In the genomic region with DNA sequence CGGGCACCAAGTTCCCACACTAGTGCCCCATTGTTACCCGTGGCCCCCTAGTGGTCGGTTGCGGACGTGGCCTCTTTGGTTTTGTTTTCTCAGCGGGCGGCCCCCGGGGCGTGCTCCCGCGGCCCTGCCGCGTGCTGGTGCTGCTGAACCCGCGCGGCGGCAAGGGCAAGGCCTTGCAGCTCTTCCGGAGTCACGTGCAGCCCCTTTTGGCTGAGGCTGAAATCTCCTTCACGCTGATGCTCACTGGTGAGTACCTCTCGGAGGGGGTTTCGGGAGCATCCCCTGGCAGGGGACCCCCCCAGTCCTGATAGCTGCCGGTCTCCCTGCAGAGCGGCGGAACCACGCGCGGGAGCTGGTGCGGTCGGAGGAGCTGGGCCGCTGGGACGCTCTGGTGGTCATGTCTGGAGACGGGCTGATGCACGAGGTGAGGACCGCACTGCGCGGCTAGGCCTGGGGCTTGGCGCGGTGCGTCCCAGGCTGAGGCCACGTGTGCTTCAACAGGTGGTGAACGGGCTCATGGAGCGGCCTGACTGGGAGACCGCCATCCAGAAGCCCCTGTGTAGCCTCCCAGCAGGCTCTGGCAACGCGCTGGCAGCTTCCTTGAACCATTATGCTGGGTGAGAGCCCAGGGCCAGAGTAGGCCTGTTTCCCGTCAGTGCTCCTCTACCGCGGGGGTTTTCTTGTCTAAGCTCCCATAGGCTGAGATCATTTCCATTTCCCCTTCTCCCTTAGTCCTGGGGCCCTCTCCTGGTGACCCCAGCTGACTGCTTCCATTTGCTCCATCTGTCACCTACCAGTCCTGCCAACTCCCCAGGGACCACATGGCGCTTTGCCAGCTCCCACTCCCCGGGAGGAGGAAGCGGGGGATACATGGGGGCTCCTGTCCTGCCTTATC, we compare ENCODE assay signal across 1 cellular context.
A peak's percentile ranks its signal among the peaks of the same experiment; 100 is the strongest.
TF ChIP-seq lines count a peak whose summit lies in the region.

No MANE protein-coding gene starts in this region.

TF ChIP-seq in HepG2, 621 proteins besides CTCF, POLR2A, EP300 and RAD21 (continued from another document and continues in another):
- TF ChIP-seq, protein P1, sequence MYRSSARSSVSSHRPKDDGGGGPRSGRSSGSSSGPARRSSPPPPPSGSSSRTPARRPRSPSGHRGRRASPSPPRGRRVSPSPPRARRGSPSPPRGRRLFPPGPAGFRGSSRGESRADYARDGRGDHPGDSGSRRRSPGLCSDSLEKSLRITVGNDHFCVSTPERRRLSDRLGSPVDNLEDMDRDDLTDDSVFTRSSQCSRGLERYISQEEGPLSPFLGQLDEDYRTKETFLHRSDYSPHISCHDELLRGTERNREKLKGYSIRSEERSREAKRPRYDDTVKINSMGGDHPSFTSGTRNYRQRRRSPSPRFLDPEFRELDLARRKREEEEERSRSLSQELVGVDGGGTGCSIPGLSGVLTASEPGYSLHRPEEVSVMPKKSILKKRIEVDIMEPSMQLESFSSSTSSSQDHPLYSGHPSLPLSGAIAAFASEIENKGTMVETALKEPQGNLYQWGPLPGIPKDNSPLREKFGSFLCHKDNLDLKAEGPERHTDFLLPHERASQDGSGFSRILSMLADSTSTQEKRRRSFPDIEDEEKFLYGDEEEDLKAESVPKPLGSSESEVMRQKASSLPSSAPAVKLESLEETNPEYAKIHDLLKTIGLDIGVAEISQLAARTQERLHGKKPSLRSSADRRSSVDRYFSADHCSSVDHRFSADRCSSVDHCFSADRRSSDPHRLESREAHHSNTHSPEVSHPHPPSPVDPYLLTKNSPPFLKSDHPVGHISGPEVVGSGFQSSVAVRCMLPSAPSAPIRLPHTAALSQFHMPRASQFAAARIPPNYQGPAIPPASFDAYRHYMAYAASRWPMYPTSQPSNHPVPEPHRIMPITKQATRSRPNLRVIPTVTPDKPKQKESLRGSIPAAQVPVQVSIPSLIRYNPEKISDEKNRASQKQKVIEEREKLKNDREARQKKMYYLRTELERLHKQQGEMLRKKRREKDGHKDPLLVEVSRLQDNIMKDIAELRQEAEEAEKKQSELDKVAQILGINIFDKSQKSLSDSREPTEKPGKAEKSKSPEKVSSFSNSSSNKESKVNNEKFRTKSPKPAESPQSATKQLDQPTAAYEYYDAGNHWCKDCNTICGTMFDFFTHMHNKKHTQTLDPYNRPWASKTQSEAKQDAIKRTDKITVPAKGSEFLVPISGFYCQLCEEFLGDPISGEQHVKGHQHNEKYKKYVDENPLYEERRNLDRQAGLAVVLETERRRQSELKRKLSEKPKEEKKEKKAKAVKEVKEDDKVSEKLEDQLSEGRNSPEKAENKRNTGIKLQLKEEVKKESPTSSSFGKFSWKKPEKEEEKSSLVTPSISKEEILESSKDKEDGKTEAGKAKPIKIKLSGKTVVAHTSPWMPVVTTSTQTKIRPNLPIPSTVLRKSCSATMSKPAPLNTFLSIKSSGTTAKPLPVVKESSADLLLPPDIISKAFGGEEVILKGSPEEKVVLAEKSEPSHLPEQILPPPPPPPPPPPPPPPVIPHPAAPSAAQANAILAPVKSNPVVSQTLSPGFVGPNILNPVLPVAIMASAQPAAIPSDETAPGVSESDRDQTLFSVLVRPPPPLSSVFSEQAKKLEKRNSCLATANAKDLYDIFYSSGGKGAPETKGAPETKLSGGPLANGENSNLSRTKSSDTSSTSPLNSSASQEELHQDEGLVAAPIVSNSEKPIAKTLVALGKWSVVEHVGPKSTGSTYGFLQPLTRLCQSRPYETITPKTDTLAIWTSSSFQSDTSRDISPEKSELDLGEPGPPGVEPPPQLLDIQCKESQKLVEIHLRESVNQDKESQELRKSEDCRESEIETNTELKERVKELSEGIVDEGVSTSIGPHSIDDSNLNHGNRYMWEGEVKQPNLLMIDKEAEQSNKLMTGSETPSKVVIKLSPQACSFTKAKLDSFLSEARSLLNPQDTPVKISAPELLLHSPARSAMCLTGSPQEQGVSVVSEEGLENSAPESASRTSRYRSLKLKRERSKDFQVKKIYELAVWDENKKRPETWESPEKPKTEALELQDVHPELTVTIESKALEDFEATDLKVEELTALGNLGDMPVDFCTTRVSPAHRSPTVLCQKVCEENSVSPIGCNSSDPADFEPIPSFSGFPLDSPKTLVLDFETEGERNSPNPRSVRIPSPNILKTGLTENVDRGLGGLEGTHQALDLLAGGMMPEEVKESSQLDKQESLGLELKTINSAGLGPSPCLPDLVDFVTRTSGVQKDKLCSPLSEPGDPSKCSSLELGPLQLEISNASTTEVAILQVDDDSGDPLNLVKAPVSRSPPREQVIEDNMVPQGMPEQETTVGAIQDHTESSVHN (CRISPR knock-in tag; IDR thresholded peaks at IDR 0.05) = peak; percentile 100
- TF ChIP-seq, protein P2, sequence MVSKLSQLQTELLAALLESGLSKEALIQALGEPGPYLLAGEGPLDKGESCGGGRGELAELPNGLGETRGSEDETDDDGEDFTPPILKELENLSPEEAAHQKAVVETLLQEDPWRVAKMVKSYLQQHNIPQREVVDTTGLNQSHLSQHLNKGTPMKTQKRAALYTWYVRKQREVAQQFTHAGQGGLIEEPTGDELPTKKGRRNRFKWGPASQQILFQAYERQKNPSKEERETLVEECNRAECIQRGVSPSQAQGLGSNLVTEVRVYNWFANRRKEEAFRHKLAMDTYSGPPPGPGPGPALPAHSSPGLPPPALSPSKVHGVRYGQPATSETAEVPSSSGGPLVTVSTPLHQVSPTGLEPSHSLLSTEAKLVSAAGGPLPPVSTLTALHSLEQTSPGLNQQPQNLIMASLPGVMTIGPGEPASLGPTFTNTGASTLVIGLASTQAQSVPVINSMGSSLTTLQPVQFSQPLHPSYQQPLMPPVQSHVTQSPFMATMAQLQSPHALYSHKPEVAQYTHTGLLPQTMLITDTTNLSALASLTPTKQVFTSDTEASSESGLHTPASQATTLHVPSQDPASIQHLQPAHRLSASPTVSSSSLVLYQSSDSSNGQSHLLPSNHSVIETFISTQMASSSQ (IDR thresholded peaks at IDR 0.05; ENCODE audit: low read depth) = no peak
- TF ChIP-seq, protein P2 (CRISPR knock-in tag; IDR thresholded peaks at IDR 0.05; ENCODE audit: borderline replicate concordance) = peak; percentile 72
- no peak for TF ChIP-seq ZNF34 (CRISPR knock-in tag; IDR thresholded peaks at IDR 0.05; ENCODE audit: borderline replicate concordance)
- TF ChIP-seq, protein P3, sequence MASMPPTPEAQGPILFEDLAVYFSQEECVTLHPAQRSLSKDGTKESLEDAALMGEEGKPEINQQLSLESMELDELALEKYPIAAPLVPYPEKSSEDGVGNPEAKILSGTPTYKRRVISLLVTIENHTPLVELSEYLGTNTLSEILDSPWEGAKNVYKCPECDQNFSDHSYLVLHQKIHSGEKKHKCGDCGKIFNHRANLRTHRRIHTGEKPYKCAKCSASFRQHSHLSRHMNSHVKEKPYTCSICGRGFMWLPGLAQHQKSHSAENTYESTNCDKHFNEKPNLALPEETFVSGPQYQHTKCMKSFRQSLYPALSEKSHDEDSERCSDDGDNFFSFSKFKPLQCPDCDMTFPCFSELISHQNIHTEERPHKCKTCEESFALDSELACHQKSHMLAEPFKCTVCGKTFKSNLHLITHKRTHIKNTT (CRISPR knock-in tag; IDR thresholded peaks at IDR 0.05) = no peak
- TF ChIP-seq TBX2 (CRISPR knock-in tag; IDR thresholded peaks at IDR 0.05; ENCODE audit: borderline replicate concordance) = peak; percentile 93
- TF ChIP-seq FOXA1 (IDR thresholded peaks at IDR 0.05) = no peak
- peak; percentile 41 for TF ChIP-seq FOXA1 (CRISPR knock-in tag; IDR thresholded peaks at IDR 0.05)
- TF ChIP-seq HES4 (CRISPR knock-in tag; IDR thresholded peaks at IDR 0.05; ENCODE audit: borderline replicate concordance) = peak; percentile 98
- peak; percentile 51; the same call in 1 of the 2 replicates for TF ChIP-seq ZNF235 (CRISPR knock-in tag; IDR thresholded peaks at IDR 0.05; ENCODE audit: borderline replicate concordance)
- TF ChIP-seq, protein P4, sequence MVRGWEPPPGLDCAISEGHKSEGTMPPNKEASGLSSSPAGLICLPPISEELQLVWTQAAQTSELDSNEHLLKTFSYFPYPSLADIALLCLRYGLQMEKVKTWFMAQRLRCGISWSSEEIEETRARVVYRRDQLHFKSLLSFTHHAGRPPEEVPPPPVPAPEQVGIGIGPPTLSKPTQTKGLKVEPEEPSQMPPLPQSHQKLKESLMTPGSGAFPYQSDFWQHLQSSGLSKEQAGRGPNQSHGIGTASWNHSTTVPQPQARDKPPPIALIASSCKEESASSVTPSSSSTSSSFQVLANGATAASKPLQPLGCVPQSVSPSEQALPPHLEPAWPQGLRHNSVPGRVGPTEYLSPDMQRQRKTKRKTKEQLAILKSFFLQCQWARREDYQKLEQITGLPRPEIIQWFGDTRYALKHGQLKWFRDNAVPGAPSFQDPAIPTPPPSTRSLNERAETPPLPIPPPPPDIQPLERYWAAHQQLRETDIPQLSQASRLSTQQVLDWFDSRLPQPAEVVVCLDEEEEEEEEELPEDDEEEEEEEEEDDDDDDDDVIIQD (CRISPR knock-in tag; IDR thresholded peaks at IDR 0.05; ENCODE audit: low read depth) = peak; percentile 64; the same call in 1 of the 2 replicates
- TF ChIP-seq, protein P5, sequence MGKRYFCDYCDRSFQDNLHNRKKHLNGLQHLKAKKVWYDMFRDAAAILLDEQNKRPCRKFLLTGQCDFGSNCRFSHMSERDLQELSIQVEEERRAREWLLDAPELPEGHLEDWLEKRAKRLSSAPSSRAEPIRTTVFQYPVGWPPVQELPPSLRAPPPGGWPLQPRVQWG (CRISPR knock-in tag; IDR thresholded peaks at IDR 0.05; ENCODE audit: borderline replicate concordance, low read depth) = 0 out of 2 replicates have a peak, but pooled peaks have one; percentile 56
- no peak for TF ChIP-seq ATM (IDR thresholded peaks at IDR 0.05; ENCODE audit: borderline replicate concordance)
- TF ChIP-seq XBP1 (CRISPR knock-in tag; IDR thresholded peaks at IDR 0.05) = peak; percentile 97
- TF ChIP-seq ZNF296 (CRISPR knock-in tag; conservative IDR thresholded peaks at IDR 0.05) = peak; percentile 72; the same call in 1 of the 2 replicates
- TF ChIP-seq SRSF1 (optimal IDR thresholded peaks at IDR 0.05; ENCODE audit: low read depth, low read length) = peak; percentile 96
- TF ChIP-seq ZNF569 (CRISPR knock-in tag; IDR thresholded peaks at IDR 0.05; ENCODE audit: borderline replicate concordance) = no peak; the same call in 1 of the 2 replicates
- peak; percentile 78 for TF ChIP-seq BCL6 (CRISPR knock-in tag; IDR thresholded peaks at IDR 0.05)
- TF ChIP-seq KLF16 (CRISPR knock-in tag; IDR thresholded peaks at IDR 0.05) = peak in 1 of 2 experiments; percentile 97; a peak in 2 of 4 replicates
- TF ChIP-seq RORA (CRISPR knock-in tag; IDR thresholded peaks at IDR 0.05) = no peak
- peak; percentile 69 for TF ChIP-seq ZNF747 (CRISPR knock-in tag; IDR thresholded peaks at IDR 0.05; ENCODE audit: borderline replicate concordance)
- peak; percentile 61 for TF ChIP-seq FOSL2 (CRISPR knock-in tag; IDR thresholded peaks at IDR 0.05)
- TF ChIP-seq KAT2B (IDR thresholded peaks at IDR 0.05; ENCODE audit: borderline replicate concordance, low read depth, low read length) = no peak
- peak; percentile 98; the same call in 1 of the 2 replicates for TF ChIP-seq ZFP90 (CRISPR knock-in tag; IDR thresholded peaks at IDR 0.05; ENCODE audit: borderline replicate concordance)
- peak; percentile 97 for TF ChIP-seq ZNF724P (CRISPR knock-in tag; IDR thresholded peaks at IDR 0.05; ENCODE audit: borderline replicate concordance)
- TF ChIP-seq ZMYM4 (CRISPR knock-in tag; IDR thresholded peaks at IDR 0.05) = peak; percentile 78
- TF ChIP-seq ZNF143 (CRISPR knock-in tag; IDR thresholded peaks at IDR 0.05) = peak; percentile 68
- TF ChIP-seq ZNF878 (CRISPR knock-in tag; IDR thresholded peaks at IDR 0.05) = peak; percentile 98
- TF ChIP-seq, protein P6, sequence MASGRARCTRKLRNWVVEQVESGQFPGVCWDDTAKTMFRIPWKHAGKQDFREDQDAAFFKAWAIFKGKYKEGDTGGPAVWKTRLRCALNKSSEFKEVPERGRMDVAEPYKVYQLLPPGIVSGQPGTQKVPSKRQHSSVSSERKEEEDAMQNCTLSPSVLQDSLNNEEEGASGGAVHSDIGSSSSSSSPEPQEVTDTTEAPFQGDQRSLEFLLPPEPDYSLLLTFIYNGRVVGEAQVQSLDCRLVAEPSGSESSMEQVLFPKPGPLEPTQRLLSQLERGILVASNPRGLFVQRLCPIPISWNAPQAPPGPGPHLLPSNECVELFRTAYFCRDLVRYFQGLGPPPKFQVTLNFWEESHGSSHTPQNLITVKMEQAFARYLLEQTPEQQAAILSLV (CRISPR knock-in tag; IDR thresholded peaks at IDR 0.05; ENCODE audit: borderline replicate concordance) = peak; percentile 90
- peak; percentile 76; the same call in 1 of the 2 replicates for TF ChIP-seq ZBTB8A (CRISPR knock-in tag; IDR thresholded peaks at IDR 0.05; ENCODE audit: borderline replicate concordance, low read depth)
- peak; percentile 95 for TF ChIP-seq KDM2A (CRISPR knock-in tag; IDR thresholded peaks at IDR 0.05; ENCODE audit: borderline replicate concordance, low read depth)
- no peak for TF ChIP-seq MED8 (CRISPR knock-in tag; IDR thresholded peaks at IDR 0.05; ENCODE audit: insufficient replicate concordance)
- peak; percentile 97 for TF ChIP-seq ZNF124 (CRISPR knock-in tag; IDR thresholded peaks at IDR 0.05)
- no peak for TF ChIP-seq ZFP36 (IDR thresholded peaks at IDR 0.05; ENCODE audit: borderline replicate concordance, low read depth, low read length, partially characterized antibody)
- peak; percentile 91 for TF ChIP-seq SAP130 (CRISPR knock-in tag; IDR thresholded peaks at IDR 0.05; ENCODE audit: low read depth)
- TF ChIP-seq TBX3 (IDR thresholded peaks at IDR 0.05; ENCODE audit: borderline replicate concordance) = no peak
- TF ChIP-seq MIER2 (CRISPR knock-in tag; IDR thresholded peaks at IDR 0.05) = peak; percentile 83; the same call in 1 of the 2 replicates
- peak; percentile 62 for TF ChIP-seq ASH2L (IDR thresholded peaks at IDR 0.05; ENCODE audit: insufficient read length, low read depth, low read length)
- TF ChIP-seq, protein P7, sequence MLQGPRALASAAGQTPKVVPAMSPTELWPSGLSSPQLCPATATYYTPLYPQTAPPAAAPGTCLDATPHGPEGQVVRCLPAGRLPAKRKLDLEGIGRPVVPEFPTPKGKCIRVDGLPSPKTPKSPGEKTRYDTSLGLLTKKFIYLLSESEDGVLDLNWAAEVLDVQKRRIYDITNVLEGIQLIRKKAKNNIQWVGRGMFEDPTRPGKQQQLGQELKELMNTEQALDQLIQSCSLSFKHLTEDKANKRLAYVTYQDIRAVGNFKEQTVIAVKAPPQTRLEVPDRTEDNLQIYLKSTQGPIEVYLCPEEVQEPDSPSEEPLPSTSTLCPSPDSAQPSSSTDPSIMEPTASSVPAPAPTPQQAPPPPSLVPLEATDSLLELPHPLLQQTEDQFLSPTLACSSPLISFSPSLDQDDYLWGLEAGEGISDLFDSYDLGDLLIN (CRISPR knock-in tag; IDR thresholded peaks at IDR 0.05; ENCODE audit: borderline replicate concordance) = peak; percentile 97; the same call in 1 of the 2 replicates
- peak; percentile 94; the same call in 1 of the 2 replicates for TF ChIP-seq ZNF180 (CRISPR knock-in tag; IDR thresholded peaks at IDR 0.05; ENCODE audit: borderline replicate concordance, low read depth)
